27 cellular contexts compared by ENCODE assay signal in genomic region chrX:9997041-9997440, GRCh38. TPM values are rescaled to one million over a fixed set of nuclear protein-coding genes. Genes with fewer than 3 reads are reported as not detected.
DNase-seq lines count a peak whose midpoint lies in the region; ATAC-seq, FAIRE-seq and TF ChIP-seq lines count a peak whose summit lies in the region.
"Had no signal": no experiment of that assay in that cellular context is flagged by ENCODE, and none has a peak within 500 bp of the region (broad histone marks: within the 10 kb centered on the region; RNA-seq: fewer than 3 reads in every experiment).

No MANE protein-coding gene starts in this region.

- H3K9me3 Mint-ChIP-seq in activated CD4-positive, alpha-beta T cell treated with anti-CD3 and anti-CD28 coated beads, Interleukin-2, amount 10 ng/mL, durations not matched to agents 24 days and 14 days, result no peaks in the 10 kb centered on the region
- no peaks in the 10 kb centered on the region for H3K9me3 Mint-ChIP-seq in activated T-helper 2 cell treated with anti-CD3 and anti-CD28 coated beads, Interferon-gamma antibody, Interleukin-2, Interleukin-4, amounts not matched to agents 10 μg/mL and 5 μg/mL and 100 μg/mL, durations not matched to agents 14 hours and 24 hours and 36 hours
- H3K9me3 Mint-ChIP-seq: CD8-positive, alpha-beta T cell had no signal

- ATAC-seq in GM18909 (IDR thresholded peaks at IDR 0.05; ENCODE audit: poor library complexity, unreplicated experiment) (peak; percentile 12), GM21786 (IDR thresholded peaks at IDR 0.05; ENCODE audit: unreplicated experiment) (no peak)
- ATAC-seq: Panc1 had no signal

- H3K36me3 ChIP-seq in trophoblast cell (ENCODE audit: control insufficient read depth in 1 of 2, insufficient read depth in 2 of 2, low read length in 2 of 2), result peaks cover 0 to 2% of the 10 kb centered on the region in 2 experiments

- DNase-seq in activated CD4-positive, alpha-beta T cell treated with anti-CD3 and anti-CD28 coated beads, Interleukin-2, amount 10 ng/mL, durations not matched to agents 24 days and 14 days, result no peak
- no peak for DNase-seq in activated CD4-positive, alpha-beta T cell treated with anti-CD3 and anti-CD28 coated beads, Interleukin-2, amount 50 U/mL, for 4 hours
- no peak for DNase-seq in activated T-helper 2 cell treated with anti-CD3 and anti-CD28 coated beads, Interferon-gamma antibody, Interleukin-2, Interleukin-4, amounts not matched to agents 10 μg/mL and 5 μg/mL and 100 μg/mL, durations not matched to agents 14 hours and 24 hours and 36 hours (ENCODE audit: low spot score)
- peak; percentile 72 to 79 for DNase-seq in trophoblast cell
- no peak for DNase-seq in caudate nucleus (lab: John Stamatoyannopoulos, UW)
- DNase-seq in H54 (ENCODE audit: insufficient read length, low spot score), result no peak
- DNase-seq: 8988T; AML-193; Calu3; DMS153; H7; KG1; NCI-H1105; NCI-H146; NCI-H2029 treated with DMSO at 0.1 percent for 48 hours; NCI-H345; NCI-H524; NCI-H774; NK-92 treated with Interleukin-12 subunit alpha and Interleukin-12 subunit beta, amount 100 ng/mL, for 24 hours; SIG-M5 had no signal

- H2AK5ac ChIP-seq in trophoblast cell (ENCODE audit: low read length), result no peak overlapping the region

- H3K4ac ChIP-seq in trophoblast cell (ENCODE audit: low read depth, low read length), result no peak overlapping the region

- H3K14ac ChIP-seq in trophoblast cell (ENCODE audit: low read length), result no peak overlapping the region

- no peaks in the 10 kb centered on the region for H3K79me2 ChIP-seq in trophoblast cell (ENCODE audit: control insufficient read depth, insufficient read depth, low read length, poor library complexity)

- H3K27ac Mint-ChIP-seq in activated CD4-positive, alpha-beta T cell treated with anti-CD3 and anti-CD28 coated beads, Interleukin-2, amount 10 ng/mL, durations not matched to agents 24 days and 14 days, result peak overlapping the region; percentile 86
- peak overlapping the region; percentile 90 for H3K27ac Mint-ChIP-seq in activated T-helper 2 cell treated with anti-CD3 and anti-CD28 coated beads, Interferon-gamma antibody, Interleukin-2, Interleukin-4, amounts not matched to agents 10 μg/mL and 5 μg/mL and 100 μg/mL, durations not matched to agents 14 hours and 24 hours and 36 hours
- H3K27ac Mint-ChIP-seq: CD8-positive, alpha-beta T cell had no signal

- no peak overlapping the region for H3K4me2 ChIP-seq in trophoblast cell (ENCODE audit: low read length)

- peaks cover 7% of the 10 kb centered on the region for H3K4me1 Mint-ChIP-seq in activated CD4-positive, alpha-beta T cell treated with anti-CD3 and anti-CD28 coated beads, Interleukin-2, amount 10 ng/mL, durations not matched to agents 24 days and 14 days
- peaks cover 17% of the 10 kb centered on the region for H3K4me1 Mint-ChIP-seq in activated T-helper 2 cell treated with anti-CD3 and anti-CD28 coated beads, Interferon-gamma antibody, Interleukin-2, Interleukin-4, amounts not matched to agents 10 μg/mL and 5 μg/mL and 100 μg/mL, durations not matched to agents 14 hours and 24 hours and 36 hours (ENCODE audit: low read depth)

- H3K36me3 Mint-ChIP-seq in activated CD4-positive, alpha-beta T cell treated with anti-CD3 and anti-CD28 coated beads, Interleukin-2, amount 10 ng/mL, durations not matched to agents 24 days and 14 days (ENCODE audit: low read depth), result no peaks in the 10 kb centered on the region
- no peaks in the 10 kb centered on the region for H3K36me3 Mint-ChIP-seq in activated T-helper 2 cell treated with anti-CD3 and anti-CD28 coated beads, Interferon-gamma antibody, Interleukin-2, Interleukin-4, amounts not matched to agents 10 μg/mL and 5 μg/mL and 100 μg/mL, durations not matched to agents 14 hours and 24 hours and 36 hours (ENCODE audit: low read depth)
- H3K36me3 Mint-ChIP-seq: CD8-positive, alpha-beta T cell had no signal

- peaks cover 5 to 9% of the 10 kb centered on the region in 2 experiments for H3K4me1 ChIP-seq in trophoblast cell (ENCODE audit: control insufficient read depth in 1 of 2, insufficient read depth in 2 of 2, low read length in 2 of 2)

- no peak overlapping the region for H3K23ac ChIP-seq in trophoblast cell (ENCODE audit: low read length)

- no peak overlapping the region for H3K18ac ChIP-seq in trophoblast cell (ENCODE audit: low read length)

- H4K91ac ChIP-seq in trophoblast cell (ENCODE audit: low read depth, low read length), result peak overlapping the region; percentile 74

- peak overlapping the region; percentile 63 for H3K4me3 Mint-ChIP-seq in activated CD4-positive, alpha-beta T cell treated with anti-CD3 and anti-CD28 coated beads, Interleukin-2, amount 10 ng/mL, durations not matched to agents 24 days and 14 days
- peak overlapping the region; percentile 75 for H3K4me3 Mint-ChIP-seq in activated T-helper 2 cell treated with anti-CD3 and anti-CD28 coated beads, Interferon-gamma antibody, Interleukin-2, Interleukin-4, amounts not matched to agents 10 μg/mL and 5 μg/mL and 100 μg/mL, durations not matched to agents 14 hours and 24 hours and 36 hours (ENCODE audit: low read depth)
- H3K4me3 Mint-ChIP-seq: CD8-positive, alpha-beta T cell had no signal

- no peaks in the 10 kb centered on the region for H3K27me3 ChIP-seq in trophoblast cell (ENCODE audit: insufficient read depth, low read length)

- peaks cover 2% of the 10 kb centered on the region for H3K27me3 Mint-ChIP-seq in activated CD4-positive, alpha-beta T cell treated with anti-CD3 and anti-CD28 coated beads, Interleukin-2, amount 10 ng/mL, durations not matched to agents 24 days and 14 days
- no peaks in the 10 kb centered on the region for H3K27me3 Mint-ChIP-seq in activated T-helper 2 cell treated with anti-CD3 and anti-CD28 coated beads, Interferon-gamma antibody, Interleukin-2, Interleukin-4, amounts not matched to agents 10 μg/mL and 5 μg/mL and 100 μg/mL, durations not matched to agents 14 hours and 24 hours and 36 hours (ENCODE audit: low read depth)

- no CpG with 5 or more reads among the region's 9 CpGs for whole genome bisulfite sequencing in trophoblast cell (ENCODE audit: extremely low coverage, insufficient coverage, insufficient read length)

- no peak overlapping the region for H4K12ac ChIP-seq in trophoblast cell (ENCODE audit: low read depth, low read length)

- H2BK120ac ChIP-seq in trophoblast cell (ENCODE audit: insufficient read depth, low read length, poor library complexity), result no peak overlapping the region

- H3K9ac ChIP-seq in trophoblast cell (ENCODE audit: low read length), result no peak overlapping the region

- peak overlapping the region; percentile 24 for H3K27ac ChIP-seq in trophoblast cell (ENCODE audit: low read depth, low read length)
- H3K27ac ChIP-seq in caudate nucleus (ENCODE audit: low read depth, low read length), result no peak overlapping the region

- H2BK5ac ChIP-seq in trophoblast cell (ENCODE audit: low read depth, low read length, poor library complexity), result peak overlapping the region; percentile 27

- H4K8ac ChIP-seq in trophoblast cell (ENCODE audit: low read depth, low read length), result no peak overlapping the region

- no peaks in the 10 kb centered on the region for H3K9me3 ChIP-seq in trophoblast cell (ENCODE audit: insufficient read depth, low read depth, low read length)

- TF ChIP-seq POLR2A in H54 (IDR thresholded peaks at IDR 0.05; ENCODE audit: low read depth, low read length), result no peak

- H3K4me3 ChIP-seq in trophoblast cell (ENCODE audit: low read depth, low read length), result no peak overlapping the region

- H3K79me1 ChIP-seq in trophoblast cell (ENCODE audit: low read length), result peaks cover 2% of the 10 kb centered on the region

- no peak overlapping the region for H2AFZ ChIP-seq in trophoblast cell (ENCODE audit: insufficient read depth, low read length, poor library complexity)

- no peak for FAIRE-seq in H54 (lab: Jason Lieb, UNC)
- FAIRE-seq: G401.6, GM18507 had no signal

- peak overlapping the region; percentile 30 for H2BK12ac ChIP-seq in trophoblast cell (ENCODE audit: low read length)

- intact Hi-C loops in activated CD4-positive, alpha-beta T cell treated with anti-CD3 and anti-CD28 coated beads, Interleukin-2, amount 10 ng/mL, durations not matched to agents 24 days and 14 days (cut with micrococcal nuclease), result loop anchor here (1.0 to 2.0 kb wide), 2 partner anchors 18 to 101 kb away; no protein-coding TSS in a partner anchor
- intact Hi-C loops in activated T-helper 2 cell treated with anti-CD3 and anti-CD28 coated beads, Interferon-gamma antibody, Interleukin-2, Interleukin-4, amounts not matched to agents 10 μg/mL and 5 μg/mL and 100 μg/mL, durations not matched to agents 14 hours and 24 hours and 36 hours (cut with micrococcal nuclease), result loop anchor here (1.0 to 5.0 kb wide), 4 partner anchors 18 to 125 kb away; no protein-coding TSS in a partner anchor

RNA-seq across cellular contexts. Expression of gene CLDN34, which starts 29.9 kb away (rescaled TPM):
- total RNA-seq in activated CD4-positive, alpha-beta T cell treated with anti-CD3 and anti-CD28 coated beads, Interleukin-2, amount 10 ng/mL, durations not matched to agents 24 days and 14 days, result not detected in 2 replicates
- total RNA-seq in activated T-helper 2 cell treated with anti-CD3 and anti-CD28 coated beads, Interferon-gamma antibody, Interleukin-2, Interleukin-4, amounts not matched to agents 10 μg/mL and 5 μg/mL and 100 μg/mL, durations not matched to agents 14 hours and 24 hours and 36 hours, result not detected in 2 replicates
- 0.16 and 0.22 TPM in 2 replicates for polyA plus RNA-seq in trophoblast cell (2013)
- total RNA-seq: CD8-positive, alpha-beta T cell; H7; HT1080 had no signal

Comparison
In these comparisons a context has a peak if more than half of its experiments do, and no peak if none do; other contexts are left out.
1. DNase-seq: peak in trophoblast cell (2 of 2); none in activated CD4-positive, alpha-beta T cell treated with anti-CD3 and anti-CD28 coated beads, Interleukin-2, amount 10 ng/mL, durations not matched to agents 24 days and 14 days (single experiment), activated CD4-positive, alpha-beta T cell treated with anti-CD3 and anti-CD28 coated beads, Interleukin-2, amount 50 U/mL, for 4 hours (0 of 2), activated T-helper 2 cell treated with anti-CD3 and anti-CD28 coated beads, Interferon-gamma antibody, Interleukin-2, Interleukin-4, amounts not matched to agents 10 μg/mL and 5 μg/mL and 100 μg/mL, durations not matched to agents 14 hours and 24 hours and 36 hours (single experiment), caudate nucleus (0 of 61) and H54 (single experiment).